ENCODE assay signal across 1 cellular context in genomic region chr1:25022361-25023189, GRCh38.
TF ChIP-seq lines count a peak whose summit lies in the region.

No MANE protein-coding gene starts in this region.

TF ChIP-seq in GM12878, 131 proteins besides CTCF, POLR2A, EP300 and RAD21 (continued from another document and continues in another):
- TF ChIP-seq ZBTB11 (CRISPR knock-in tag; IDR thresholded peaks at IDR 0.05) (no peak), USF1 (IDR thresholded peaks at IDR 0.05; ENCODE audit: borderline replicate concordance, extremely low read length, insufficient read depth, low read depth, low read length) (no peak), FOXM1 (IDR thresholded peaks at IDR 0.05; ENCODE audit: low read depth, low read length) (no peak), TCF3 (IDR thresholded peaks at IDR 0.05; ENCODE audit: borderline replicate concordance, insufficient read depth, low read depth, low read length) (peak; percentile 98), TARDBP (IDR thresholded peaks at IDR 0.05; ENCODE audit: borderline replicate concordance) (peak; percentile 84; the same call in 1 of the 2 replicates), SP1 (IDR thresholded peaks at IDR 0.05; ENCODE audit: low read depth, low read length) (peak; percentile 90), IRF3 (IDR thresholded peaks at IDR 0.05) (no peak), TCF12 (IDR thresholded peaks at IDR 0.05; ENCODE audit: low read depth, low read length) (peak; percentile 95), IRF5 (IDR thresholded peaks at IDR 0.05; ENCODE audit: borderline replicate concordance) (no peak), CREM (IDR thresholded peaks at IDR 0.05; ENCODE audit: low read depth) (peak; percentile 95), NRF1 (conservative IDR thresholded peaks at IDR 0.05; ENCODE audit: low read depth, low read length) (no peak), TAF1 (IDR thresholded peaks at IDR 0.05; ENCODE audit: borderline replicate concordance, low read depth, low read length) (0 out of 2 replicates have a peak, but pooled peaks have one; percentile 59), E2F4 (IDR thresholded peaks at IDR 0.05; ENCODE audit: low read depth, low read length) (no peak), CHD1 (IDR thresholded peaks at IDR 0.05; ENCODE audit: low read depth, low read length) (no peak; the same call in 1 of the 2 replicates), BMI1 (IDR thresholded peaks at IDR 0.05; ENCODE audit: borderline replicate concordance) (peak; percentile 51), SMAD5 (IDR thresholded peaks at IDR 0.05; ENCODE audit: low read depth) (peak; percentile 83; the same call in 1 of the 2 replicates), MLLT1 (IDR thresholded peaks at IDR 0.05) (peak; percentile 95), HDAC6 (IDR thresholded peaks at IDR 0.05; ENCODE audit: unreplicated experiment) (peak; percentile 33), TBL1XR1 (IDR thresholded peaks at IDR 0.05; ENCODE audit: low read depth, low read length) (peak; percentile 94), ZNF592 (IDR thresholded peaks at IDR 0.05) (no peak; the same call in 1 of the 2 replicates), PAX8 (IDR thresholded peaks at IDR 0.05) (no peak), YBX1 (IDR thresholded peaks at IDR 0.05) (peak; percentile 75; the same call in 1 of the 2 replicates), PML (IDR thresholded peaks at IDR 0.05; ENCODE audit: low read length) (no peak), MEF2B (IDR thresholded peaks at IDR 0.05; ENCODE audit: partially characterized antibody, poor library complexity, severe bottlenecking) (peak; percentile 100), HDGF (IDR thresholded peaks at IDR 0.05) (peak; percentile 95), NBN (IDR thresholded peaks at IDR 0.05) (peak; percentile 96), FOXK2 (IDR thresholded peaks at IDR 0.05) (no peak), CUX1 (IDR thresholded peaks at IDR 0.05; ENCODE audit: insufficient replicate concordance, low read depth, low read length) (peak; percentile 99), PAX5 (IDR thresholded peaks at IDR 0.05; ENCODE audit: borderline replicate concordance, low read depth, low read length) (peak; percentile 99), ATF2 (IDR thresholded peaks at IDR 0.05; ENCODE audit: low read length) (no peak), E2F8 (IDR thresholded peaks at IDR 0.05; ENCODE audit: low read depth, partially characterized antibody) (no peak), GABPA (IDR thresholded peaks at IDR 0.05; ENCODE audit: low read depth) (no peak), RUNX3 (IDR thresholded peaks at IDR 0.05; ENCODE audit: low read length) (no peak)
